ENCODE assay signal across 8 cellular contexts in genomic region chr13:40629678-40630384, GRCh38. TPM values are rescaled to one million over a fixed set of nuclear protein-coding genes. Genes with fewer than 3 reads are reported as not detected.
DNase-seq lines count a peak whose midpoint lies in the region; ATAC-seq and TF ChIP-seq lines count a peak whose summit lies in the region.

No MANE protein-coding gene starts in this region.

- no peak for DNase-seq in activated naive CD4-positive, alpha-beta T cell treated with anti-CD3 and anti-CD28 coated beads for 36 hours
- DNase-seq in activated naive CD4-positive, alpha-beta T cell (lab: John Stamatoyannopoulos, UW): no peak
- no peak for DNase-seq in T-cell
- no peak for DNase-seq in stimulated activated naive CD8-positive, alpha-beta T cell treated with anti-CD3 and anti-CD28 coated beads, Interleukin-15, amount 100 ng/mL, for 72 hours
- no peak for DNase-seq in GM19240 (ENCODE audit: insufficient read length, low spot score)
- no peak for DNase-seq in RWPE1 (ENCODE audit: low spot score)
- DNase-seq in GM23248: no peak

- H3K27ac ChIP-seq in RWPE1: no peak overlapping the region
- no peak overlapping the region for H3K27ac ChIP-seq in GM23248

- H3K36me3 Mint-ChIP-seq in activated naive CD4-positive, alpha-beta T cell treated with anti-CD3 and anti-CD28 coated beads for 36 hours (ENCODE audit: low read depth): peaks cover 23% of the 10 kb centered on the region
- H3K36me3 Mint-ChIP-seq in T-cell: peaks cover 32% of the 10 kb centered on the region

- H3K27me3 ChIP-seq in GM23248 (replicated peaks; ENCODE audit: insufficient read depth): no peaks in the 10 kb centered on the region

- H3K4me3 ChIP-seq in GM23248: no peak overlapping the region

- CTCF ChIA-PET in activated naive CD4-positive, alpha-beta T cell treated with anti-CD3 and anti-CD28 coated beads for 36 hours (lab: Charles Lee): no interaction called here
- CTCF ChIA-PET in T-cell (lab: Charles Lee) (interaction anchor here in 1 of 2 donors (0.9 kb wide), 1 partner anchor 33 kb away, joined by 3 read pairs; no protein-coding TSS in a partner anchor), RWPE1 (lab: Yijun Ruan, JAX) (no interaction called here)

- H3K27ac Mint-ChIP-seq in activated naive CD4-positive, alpha-beta T cell treated with anti-CD3 and anti-CD28 coated beads for 36 hours: peak overlapping the region; percentile 73
- peak overlapping the region; percentile 43 to 83 for H3K27ac Mint-ChIP-seq in T-cell
- peak overlapping the region in 1 of 2 donors; percentile 26 for H3K27ac Mint-ChIP-seq in stimulated activated naive CD8-positive, alpha-beta T cell treated with anti-CD3 and anti-CD28 coated beads, Interleukin-15, amount 100 ng/mL, for 72 hours

- TF ChIP-seq CTCF in RWPE1 (conservative IDR thresholded peaks at IDR 0.05; ENCODE audit: low read depth): no peak

- in situ Hi-C loops in GM23248 (cut with MboI): no loop called here

- H3K4me2 ChIP-seq in GM23248 (ENCODE audit: unreplicated experiment): no peak overlapping the region

- H3K4me1 Mint-ChIP-seq in activated naive CD4-positive, alpha-beta T cell treated with anti-CD3 and anti-CD28 coated beads for 36 hours (ENCODE audit: low read depth): peaks cover 84% of the 10 kb centered on the region
- peaks cover 94 to 96% (median 95%) of the 10 kb centered on the region in 3 donors for H3K4me1 Mint-ChIP-seq in T-cell
- peaks cover 92% of the 10 kb centered on the region for H3K4me1 Mint-ChIP-seq in stimulated activated naive CD8-positive, alpha-beta T cell treated with anti-CD3 and anti-CD28 coated beads, Interleukin-15, amount 100 ng/mL, for 72 hours

- no peaks in the 10 kb centered on the region for H3K9me3 ChIP-seq in GM23248 (ENCODE audit: low read depth)

- no peaks in the 10 kb centered on the region for H3K9me3 Mint-ChIP-seq in activated naive CD4-positive, alpha-beta T cell treated with anti-CD3 and anti-CD28 coated beads for 36 hours
- no peaks in the 10 kb centered on the region for H3K9me3 Mint-ChIP-seq in T-cell
- H3K9me3 Mint-ChIP-seq in stimulated activated naive CD8-positive, alpha-beta T cell treated with anti-CD3 and anti-CD28 coated beads, Interleukin-15, amount 100 ng/mL, for 72 hours: no peaks in the 10 kb centered on the region

- H3K27me3 Mint-ChIP-seq in activated naive CD4-positive, alpha-beta T cell treated with anti-CD3 and anti-CD28 coated beads for 36 hours (ENCODE audit: low read depth): no peaks in the 10 kb centered on the region
- no peaks in the 10 kb centered on the region for H3K27me3 Mint-ChIP-seq in T-cell
- no peaks in the 10 kb centered on the region for H3K27me3 Mint-ChIP-seq in stimulated activated naive CD8-positive, alpha-beta T cell treated with anti-CD3 and anti-CD28 coated beads, Interleukin-15, amount 100 ng/mL, for 72 hours

- POLR2A ChIA-PET in T-cell (lab: Charles Lee): interaction anchor here in 1 of 2 donors (1.0 kb wide), 1 partner anchor 20 kb away, joined by 3 read pairs; no protein-coding TSS in a partner anchor
- POLR2A ChIA-PET in RWPE1 (lab: Yijun Ruan, JAX; ENCODE audit: low non-redundant PET): no interaction called here

- no peaks in the 10 kb centered on the region for H3K36me3 ChIP-seq in GM23248 (ENCODE audit: low read depth)

- intact Hi-C loops in activated naive CD4-positive, alpha-beta T cell treated with anti-CD3 and anti-CD28 coated beads for 36 hours (cut with micrococcal nuclease): loop anchor here (2.0 kb wide), 2 partner anchors 15 to 17 kb away; no protein-coding TSS in a partner anchor

- no peak overlapping the region for H3K4me3 Mint-ChIP-seq in activated naive CD4-positive, alpha-beta T cell treated with anti-CD3 and anti-CD28 coated beads for 36 hours
- H3K4me3 Mint-ChIP-seq in T-cell: peak overlapping the region in 1 of 3 donors; percentile 10
- H3K4me3 Mint-ChIP-seq in stimulated activated naive CD8-positive, alpha-beta T cell treated with anti-CD3 and anti-CD28 coated beads, Interleukin-15, amount 100 ng/mL, for 72 hours: peak overlapping the region in 1 of 2 donors; percentile 27

- H3K4me1 ChIP-seq in GM23248 (ENCODE audit: insufficient read depth): no peaks in the 10 kb centered on the region

- H3K9ac ChIP-seq in GM23248: no peak overlapping the region

- H2AFZ ChIP-seq in GM23248: no peak overlapping the region

- no peaks in the 10 kb centered on the region for H4K20me1 ChIP-seq in GM23248 (ENCODE audit: insufficient read depth)

- no peaks in the 10 kb centered on the region for H3K9me2 ChIP-seq in GM23248 (ENCODE audit: insufficient read depth)

- no peaks in the 10 kb centered on the region for H3F3A ChIP-seq in GM23248 (ENCODE audit: insufficient read depth)

- ATAC-seq in HG02943 (IDR thresholded peaks at IDR 0.05; ENCODE audit: low read depth, unreplicated experiment) (peak; percentile 66), T-cell (replicated peaks in 1 of 4) (peak in 1 of 4 experiments; percentile 10)
- peak; percentile 53 for ATAC-seq in stimulated activated naive CD8-positive, alpha-beta T cell treated with anti-CD3 and anti-CD28 coated beads, Interleukin-15, amount 100 ng/mL, for 72 hours

- WGBS in GM23248 (ENCODE audit: low coverage in 1 of 2, low lambda C conversion rate in 2 of 2, missing lambda C conversion rate in 2 of 2), 2 experiments: 85 to 93% methylated on average over 3 of the region's 3 CpGs

- no peaks in the 10 kb centered on the region for H3K79me2 ChIP-seq in GM23248 (ENCODE audit: insufficient read depth)

RNA-seq across cellular contexts. Expression of gene FOXO1, which starts 36.6 kb away (rescaled TPM):
- total RNA-seq in activated naive CD4-positive, alpha-beta T cell treated with anti-CD3 and anti-CD28 coated beads for 36 hours: 10 to 100 TPM; 30.9 to 32.1 TPM
- total RNA-seq in T-cell: 10 to 100 TPM; 73.0 to 89.1 (median 84.5) TPM
- total RNA-seq in GM23248 (2014; rRNA removed; shearing (Covaris generic)): 0.63 and 1.1 TPM in 2 replicates
- polyA plus RNA-seq in GM23248 (2016; fragmentation: Nextera tagmentation; extraction: Ambion mirVana): 0.46 and 0.59 TPM in 2 replicates

Comparison
In these comparisons a context has a peak if more than half of its experiments do, and no peak if none do; other contexts are left out.
1. RNA of gene FOXO1, which starts 36.6 kb away (total RNA-seq): 73.0 to 89.1 TPM in T-cell and 30.9 to 32.1 TPM in activated naive CD4-positive, alpha-beta T cell treated with anti-CD3 and anti-CD28 coated beads for 36 hours; 0.63 to 1.1 TPM in GM23248; every median in the first group is over 10 times any median in the second.